14 cellular contexts compared by ENCODE assay signal in genomic region chr5:178421699-178422399, GRCh38.
"Had no signal": no experiment of that assay in that cellular context is flagged by ENCODE, and none has a peak within 500 bp of the region (broad histone marks: within the 10 kb centered on the region; RNA-seq: fewer than 3 reads in every experiment).

No MANE protein-coding gene starts in this region.

- H3K9me3 ChIP-seq: body of pancreas, pancreas had no signal

- H3K36me3 Mint-ChIP-seq: activated CD4-positive, alpha-beta memory T cell treated with anti-CD3 and anti-CD28 coated beads for 36 hours; activated naive CD4-positive, alpha-beta T cell treated with anti-CD3 and anti-CD28 coated beads, Interleukin-2, amount 10 ng/mL, durations not matched to agents 7 days and 5 days; natural killer cell had no signal

- DNase-seq: activated CD4-positive, alpha-beta memory T cell treated with anti-CD3 and anti-CD28 coated beads for 36 hours; activated CD4-positive, alpha-beta T cell treated with anti-CD3 and anti-CD28 coated beads for 1 hour; activated naive CD4-positive, alpha-beta T cell treated with anti-CD3 and anti-CD28 coated beads, Interleukin-2, amount 10 ng/mL, durations not matched to agents 7 days and 5 days; body of pancreas; erythroblast; hypothalamus; left cardiac atrium; natural killer cell; stimulated activated CD4-positive, alpha-beta T cell treated with anti-CD3 and anti-CD28 coated beads, Interleukin-15, amount 100 ng/mL, for 24 hours; stimulated activated CD4-positive, alpha-beta T cell treated with anti-CD3 and anti-CD28 coated beads, Interleukin-4, amount 100 ng/mL, for 24 hours had no signal

- H3K27ac Mint-ChIP-seq: activated CD4-positive, alpha-beta memory T cell treated with anti-CD3 and anti-CD28 coated beads for 36 hours; activated naive CD4-positive, alpha-beta T cell treated with anti-CD3 and anti-CD28 coated beads, Interleukin-2, amount 10 ng/mL, durations not matched to agents 7 days and 5 days; dendritic cell treated with granulocyte-macrophage colony-stimulating factor and Interleukin-4, amounts not matched to agents 40 ng/mL and 50 ng/mL, for 4 days; natural killer cell; stimulated activated naive CD8-positive, alpha-beta T cell treated with anti-CD3 and anti-CD28 coated beads, Interleukin-15, amount 100 ng/mL, for 72 hours had no signal

- H3K4me1 Mint-ChIP-seq: activated naive CD4-positive, alpha-beta T cell treated with anti-CD3 and anti-CD28 coated beads, Interleukin-2, amount 10 ng/mL, durations not matched to agents 7 days and 5 days had no signal

- H3K4me3 ChIP-seq: body of pancreas, lung, pancreas had no signal

- H3K27me3 ChIP-seq: pancreas had no signal

- H3K27ac ChIP-seq: body of pancreas, pancreas had no signal

- H3K4me3 Mint-ChIP-seq: activated CD4-positive, alpha-beta memory T cell treated with anti-CD3 and anti-CD28 coated beads for 36 hours; activated naive CD4-positive, alpha-beta T cell treated with anti-CD3 and anti-CD28 coated beads, Interleukin-2, amount 10 ng/mL, durations not matched to agents 7 days and 5 days; dendritic cell treated with granulocyte-macrophage colony-stimulating factor and Interleukin-4, amounts not matched to agents 40 ng/mL and 50 ng/mL, for 4 days; natural killer cell; stimulated activated naive CD8-positive, alpha-beta T cell treated with anti-CD3 and anti-CD28 coated beads, Interleukin-15, amount 100 ng/mL, for 72 hours had no signal

- H3K4me1 ChIP-seq: body of pancreas, pancreas had no signal

- H3K36me3 ChIP-seq: pancreas had no signal

- ATAC-seq: body of pancreas; natural killer cell; pancreas; stimulated activated naive CD8-positive, alpha-beta T cell treated with anti-CD3 and anti-CD28 coated beads, Interleukin-15, amount 100 ng/mL, for 72 hours had no signal

- H3K9me3 Mint-ChIP-seq: activated CD4-positive, alpha-beta memory T cell treated with anti-CD3 and anti-CD28 coated beads for 36 hours; activated naive CD4-positive, alpha-beta T cell treated with anti-CD3 and anti-CD28 coated beads, Interleukin-2, amount 10 ng/mL, durations not matched to agents 7 days and 5 days; dendritic cell treated with granulocyte-macrophage colony-stimulating factor and Interleukin-4, amounts not matched to agents 40 ng/mL and 50 ng/mL, for 4 days; natural killer cell; stimulated activated naive CD8-positive, alpha-beta T cell treated with anti-CD3 and anti-CD28 coated beads, Interleukin-15, amount 100 ng/mL, for 72 hours had no signal
